ENCODE assay signal across 1 cellular context in genomic region chr18:60191926-60192325, GRCh38.
TF ChIP-seq lines count a peak whose summit lies in the region.

No MANE protein-coding gene starts in this region.

TF ChIP-seq in H1, 55 proteins besides CTCF, POLR2A, EP300 and RAD21 (continued from another document):
- TF ChIP-seq SP1 (IDR thresholded peaks at IDR 0.05; ENCODE audit: low read depth, low read length) (no peak), ATF3 (IDR thresholded peaks at IDR 0.05; ENCODE audit: insufficient read depth, low read depth, low read length) (no peak), CHD1 (IDR thresholded peaks at IDR 0.05; ENCODE audit: low read depth, low read length) (no peak), GTF2F1 (IDR thresholded peaks at IDR 0.05; ENCODE audit: borderline replicate concordance, low read depth, low read length) (no peak), BCL11A (IDR thresholded peaks at IDR 0.05; ENCODE audit: low read depth in 2 of 2, low read length in 2 of 2) (no peak), BRCA1 (IDR thresholded peaks at IDR 0.05; ENCODE audit: low read depth, low read length) (no peak), CHD7 (IDR thresholded peaks at IDR 0.05; ENCODE audit: insufficient replicate concordance, low read length) (no peak), SP2 (IDR thresholded peaks at IDR 0.05; ENCODE audit: low read length) (no peak), USF2 (IDR thresholded peaks at IDR 0.05; ENCODE audit: low read length) (no peak), NANOG (IDR thresholded peaks at IDR 0.05; ENCODE audit: insufficient read depth, low read depth, low read length, poor library complexity, severe bottlenecking) (no peak), SP4 (IDR thresholded peaks at IDR 0.05; ENCODE audit: low read length) (no peak), CBX5 (IDR thresholded peaks at IDR 0.05; ENCODE audit: low read depth, low read length) (no peak), SUZ12 (IDR thresholded peaks at IDR 0.05; ENCODE audit: low read length) (no peak)
